Comparison of ENCODE assay signal across 8 cellular contexts in genomic region chr12:124517260-124518050, GRCh38. TPM values are rescaled to one million over a fixed set of nuclear protein-coding genes. Genes with fewer than 3 reads are reported as not detected.
A peak's percentile ranks its signal among the peaks of the same experiment; 100 is the strongest.
DNase-seq lines count a peak whose midpoint lies in the region; ATAC-seq and TF ChIP-seq lines count a peak whose summit lies in the region.

No MANE protein-coding gene starts in this region.

- no peak for TF ChIP-seq EP300 in stomach (IDR thresholded peaks at IDR 0.05)

- peaks cover 65 to 91% (median 82%) of the 10 kb centered on the region in 4 donors for H3K4me1 ChIP-seq in stomach

- H3K4me1 Mint-ChIP-seq in CD4-positive, alpha-beta T cell (ENCODE audit: low read depth) = peaks cover 17% of the 10 kb centered on the region

- H3K27ac Mint-ChIP-seq in CD4-positive, alpha-beta T cell = no peak overlapping the region

- no peak overlapping the region for H3K4me3 Mint-ChIP-seq in CD4-positive, alpha-beta T cell

- H3K4me3 ChIP-seq in AG04449 (ENCODE audit: low read depth, low read length) (peak overlapping the region; percentile 67), brain microvascular endothelial cell (ENCODE audit: low read depth, low read length) (peak overlapping the region; percentile 71), kidney epithelial cell (ENCODE audit: low read depth, low read length) (peak overlapping the region; percentile 65), stomach (peak overlapping the region; percentile 37 to 46 (median 43))

- intact Hi-C loops in stomach (cut with DNase I; ENCODE audit: low total_unique reads) = no loop called here
- intact Hi-C loops in CD4-positive, alpha-beta T cell (cut with DNase I, micrococcal nuclease) = no loop called here

- DNase-seq in AG04449 (ENCODE audit: low read depth, low spot score) (no peak), NCI-H1694 treated with DMSO at 0.1 percent for 48 hours (lab: John Stamatoyannopoulos, UW) (peak; percentile 75), brain microvascular endothelial cell (no peak), kidney epithelial cell (ENCODE audit: low read depth) (no peak), stomach (peak; percentile 92), GDM1 (lab: John Stamatoyannopoulos, UW) (no peak)
- no peak for DNase-seq in CD4-positive, alpha-beta T cell

- CTCF ChIA-PET in AG04449 (lab: Yijun Ruan, JAX) = interaction anchor here (1.0 to 3.6 kb wide), 5 partner anchors 10 to 254 kb away, joined by 3 to 21 read pairs (median 7); no protein-coding TSS in a partner anchor
- CTCF ChIA-PET in CD4-positive, alpha-beta T cell (lab: Charles Lee) = no interaction called here

- WGBS in stomach, 5 donors = 6 to 38% (median 14%) methylated on average over 10 to 47 of the region's 47 CpGs

- H3K27me3 ChIP-seq in brain microvascular endothelial cell (replicated peaks) = no peaks in the 10 kb centered on the region
- H3K27me3 ChIP-seq in kidney epithelial cell (ENCODE audit: control insufficient read depth, insufficient read depth, low read length) = no peaks in the 10 kb centered on the region
- no peaks in the 10 kb centered on the region for H3K27me3 ChIP-seq in stomach
- no peaks in the 10 kb centered on the region for H3K27me3 ChIP-seq in CD4-positive, alpha-beta T cell (ENCODE audit: control insufficient read depth, insufficient read depth, low read length)

- no peaks in the 10 kb centered on the region for H3K9me3 ChIP-seq in stomach
- no peaks in the 10 kb centered on the region for H3K9me3 ChIP-seq in CD4-positive, alpha-beta T cell (ENCODE audit: control insufficient read depth, low read length)

- H3K36me3 ChIP-seq in brain microvascular endothelial cell (replicated peaks) (no peaks in the 10 kb centered on the region), kidney epithelial cell (ENCODE audit: control insufficient read depth, insufficient read depth, low read length) (peaks cover 2% of the 10 kb centered on the region), stomach (peaks cover 0 to 10% (median 4%) of the 10 kb centered on the region in 4 donors)

- TF ChIP-seq CTCF in AG04449 (IDR thresholded peaks at IDR 0.05; ENCODE audit: insufficient read depth, low read length, missing control alignments) (no peak), brain microvascular endothelial cell (IDR thresholded peaks at IDR 0.05; ENCODE audit: low read depth, low read length, missing control alignments) (peak; percentile 13), kidney epithelial cell (IDR thresholded peaks at IDR 0.05; ENCODE audit: insufficient read depth, low read length, poor library complexity, severe bottlenecking) (no peak), stomach (IDR thresholded peaks at IDR 0.05) (no peak)
- no peak for TF ChIP-seq CTCF in CD4-positive, alpha-beta T cell (IDR thresholded peaks at IDR 0.05)

- in situ Hi-C loops in brain microvascular endothelial cell (cut with HindIII; ENCODE audit: low pct_ligation_motif_present, low sequenced_read_pairs) = no loop called here

- H3K9me3 Mint-ChIP-seq in CD4-positive, alpha-beta T cell = no peaks in the 10 kb centered on the region

- H3K36me3 Mint-ChIP-seq in CD4-positive, alpha-beta T cell (ENCODE audit: low read depth) = peaks cover 13% of the 10 kb centered on the region

- H3K27me3 Mint-ChIP-seq in CD4-positive, alpha-beta T cell = no peaks in the 10 kb centered on the region

- no peak for TF ChIP-seq POLR2A in stomach (IDR thresholded peaks at IDR 0.05)

- POLR2A ChIA-PET in AG04449 (lab: Yijun Ruan, JAX) = interaction anchor here (1.1 to 2.1 kb wide), 5 partner anchors 11 to 248 kb away, joined by 4 to 12 read pairs (median 11); no protein-coding TSS in a partner anchor
- POLR2A ChIA-PET in CD4-positive, alpha-beta T cell (lab: Charles Lee) = no interaction called here

- no peak for ATAC-seq in HG03342 (IDR thresholded peaks at IDR 0.05; ENCODE audit: unreplicated experiment)
- ATAC-seq in CD4-positive, alpha-beta T cell (ENCODE audit: poor library complexity) = no peak

- H3K27ac ChIP-seq in brain microvascular endothelial cell = peak overlapping the region; percentile 99
- peak overlapping the region; percentile 92 to 99 (median 96) for H3K27ac ChIP-seq in stomach
- H3K27ac ChIP-seq in CD4-positive, alpha-beta T cell (ENCODE audit: low read depth, low read length) = no peak overlapping the region

RNA-seq across cellular contexts. Expression of gene NCOR2, which starts 50.0 kb away (rescaled TPM):
- total RNA-seq in kidney epithelial cell = 113 and 115 TPM in 2 replicates
- total RNA-seq in stomach = 100 to 1,000 TPM in 4 of 5 donors, 10 to 100 TPM in 1; 61.7 to 292 (median 116) TPM
- polyA plus RNA-seq in stomach = 10 to 100 TPM; 27.2 to 49.6 (median 37.7) TPM
- 100 to 1,000 TPM; 133 to 140 TPM for total RNA-seq in CD4-positive, alpha-beta T cell

Comparison
In these comparisons a context has a peak if more than half of its experiments do, and no peak if none do; other contexts are left out.
1. DNase-seq: peak in NCI-H1694 treated with DMSO at 0.1 percent for 48 hours (single experiment) and stomach (single experiment); none in AG04449 (single experiment), brain microvascular endothelial cell (single experiment), kidney epithelial cell (single experiment), GDM1 (single experiment) and CD4-positive, alpha-beta T cell (0 of 10).
2. Peak in every context shown above with its lines, with median percentiles within 50 percentile points of each other: H3K4me3 ChIP-seq.